1 cellular context compared by ENCODE assay signal in the genomic region with DNA sequence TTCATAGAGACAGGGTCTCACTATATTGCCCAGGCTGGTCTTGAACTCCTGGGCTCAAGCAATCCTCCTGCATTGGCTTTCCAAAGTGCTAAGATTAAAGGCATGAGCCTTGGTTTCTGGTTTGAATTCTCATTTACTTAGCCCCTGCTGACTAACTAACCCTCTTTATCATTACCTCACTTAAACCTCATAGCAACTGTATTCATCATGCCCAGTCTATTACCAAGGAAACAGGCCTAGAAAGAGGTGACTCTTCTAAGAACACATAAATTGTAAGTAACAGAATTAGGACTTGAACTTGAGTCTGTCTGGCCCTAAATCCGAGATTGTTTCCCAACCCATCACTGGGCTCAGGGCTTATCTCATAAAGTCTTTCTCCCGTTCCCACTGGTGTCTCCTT.
TF ChIP-seq lines count a peak whose summit lies in the region.

No MANE protein-coding gene starts in this region.

TF ChIP-seq in SK-N-SH, 30 proteins besides CTCF, POLR2A, EP300 and RAD21 (continued from another document):
- TF ChIP-seq, protein P1, sequence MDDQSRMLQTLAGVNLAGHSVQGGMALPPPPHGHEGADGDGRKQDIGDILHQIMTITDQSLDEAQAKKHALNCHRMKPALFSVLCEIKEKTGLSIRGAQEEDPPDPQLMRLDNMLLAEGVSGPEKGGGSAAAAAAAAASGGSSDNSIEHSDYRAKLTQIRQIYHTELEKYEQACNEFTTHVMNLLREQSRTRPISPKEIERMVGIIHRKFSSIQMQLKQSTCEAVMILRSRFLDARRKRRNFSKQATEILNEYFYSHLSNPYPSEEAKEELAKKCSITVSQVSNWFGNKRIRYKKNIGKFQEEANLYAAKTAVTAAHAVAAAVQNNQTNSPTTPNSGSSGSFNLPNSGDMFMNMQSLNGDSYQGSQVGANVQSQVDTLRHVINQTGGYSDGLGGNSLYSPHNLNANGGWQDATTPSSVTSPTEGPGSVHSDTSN (IDR thresholded peaks at IDR 0.05): no peak
- TF ChIP-seq, protein P2, sequence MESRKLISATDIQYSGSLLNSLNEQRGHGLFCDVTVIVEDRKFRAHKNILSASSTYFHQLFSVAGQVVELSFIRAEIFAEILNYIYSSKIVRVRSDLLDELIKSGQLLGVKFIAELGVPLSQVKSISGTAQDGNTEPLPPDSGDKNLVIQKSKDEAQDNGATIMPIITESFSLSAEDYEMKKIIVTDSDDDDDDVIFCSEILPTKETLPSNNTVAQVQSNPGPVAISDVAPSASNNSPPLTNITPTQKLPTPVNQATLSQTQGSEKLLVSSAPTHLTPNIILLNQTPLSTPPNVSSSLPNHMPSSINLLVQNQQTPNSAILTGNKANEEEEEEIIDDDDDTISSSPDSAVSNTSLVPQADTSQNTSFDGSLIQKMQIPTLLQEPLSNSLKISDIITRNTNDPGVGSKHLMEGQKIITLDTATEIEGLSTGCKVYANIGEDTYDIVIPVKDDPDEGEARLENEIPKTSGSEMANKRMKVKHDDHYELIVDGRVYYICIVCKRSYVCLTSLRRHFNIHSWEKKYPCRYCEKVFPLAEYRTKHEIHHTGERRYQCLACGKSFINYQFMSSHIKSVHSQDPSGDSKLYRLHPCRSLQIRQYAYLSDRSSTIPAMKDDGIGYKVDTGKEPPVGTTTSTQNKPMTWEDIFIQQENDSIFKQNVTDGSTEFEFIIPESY (IDR thresholded peaks at IDR 0.05; ENCODE audit: borderline replicate concordance, low read depth): no peak
- TF ChIP-seq TEAD4 (IDR thresholded peaks at IDR 0.05; ENCODE audit: borderline replicate concordance, insufficient read depth) (no peak), EZH2phosphoT487 (IDR thresholded peaks at IDR 0.05; ENCODE audit: borderline replicate concordance, low read depth) (no peak), NFIC (IDR thresholded peaks at IDR 0.05; ENCODE audit: borderline replicate concordance) (no peak)
